Comparison of ENCODE assay signal across 12 cellular contexts in the genomic region with DNA sequence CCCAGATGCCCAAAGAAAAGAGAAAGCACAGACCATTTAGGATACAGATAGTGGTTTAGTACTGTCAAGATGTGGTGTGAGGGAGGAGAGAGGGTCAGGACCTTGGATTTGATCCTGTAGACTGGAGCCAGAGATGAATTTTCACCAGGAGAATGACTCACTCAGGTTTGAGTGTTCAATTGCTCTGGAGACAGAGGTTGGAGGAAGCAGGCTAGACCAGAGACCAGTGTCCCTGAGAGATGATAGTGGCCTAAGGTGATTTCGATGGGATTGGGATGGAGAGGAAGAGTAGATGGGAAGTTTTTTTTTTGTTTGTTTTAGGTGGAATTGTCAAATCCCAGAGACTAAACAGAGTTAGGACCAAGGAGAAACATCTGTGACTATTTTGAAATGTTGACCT. TPM values are rescaled to one million over a fixed set of nuclear protein-coding genes. Genes with fewer than 3 reads are reported as not detected.
DNase-seq lines count a peak whose midpoint lies in the region; ATAC-seq, FAIRE-seq and TF ChIP-seq lines count a peak whose summit lies in the region.
"Had no signal": no experiment of that assay in that cellular context is flagged by ENCODE, and none has a peak within 500 bp of the region (broad histone marks: within the 10 kb centered on the region; RNA-seq: fewer than 3 reads in every experiment).

No MANE protein-coding gene starts in this region.

- H3K9me3 ChIP-seq in liver (ENCODE audit: control insufficient read depth in 4 of 4, low read length in 3 of 4): no peaks in the 10 kb centered on the region

- H3K4me1 Mint-ChIP-seq in stimulated activated naive CD8-positive, alpha-beta T cell treated with anti-CD3 and anti-CD28 coated beads, Interleukin-15, Interleukin-2, amounts not matched to agents 100 ng/mL and 50 ng/mL, for 24 hours (ENCODE audit: low read depth): peaks cover 64% of the 10 kb centered on the region
- H3K4me1 Mint-ChIP-seq in activated naive CD8-positive, alpha-beta T cell (ENCODE audit: low read depth): peaks cover 59% of the 10 kb centered on the region

- FAIRE-seq in GM12891 (lab: Jason Lieb, UNC): no peak

- H3K4me3 ChIP-seq in liver (ENCODE audit: low read depth in 1 of 3, low read length in 3 of 3): peak overlapping the region in 1 of 3 donors; percentile 94

- no peaks in the 10 kb centered on the region for H3K36me3 ChIP-seq in liver (ENCODE audit: control insufficient read depth in 4 of 4, insufficient read depth in 3 of 4, low read depth in 1 of 4, low read length in 3 of 4)

- TF ChIP-seq RAD21 in liver (IDR thresholded peaks at IDR 0.05): no peak

- TF ChIP-seq CTCF in liver (IDR thresholded peaks at IDR 0.05; ENCODE audit: low read depth, low read length, missing input control): no peak

- H3K4me3 Mint-ChIP-seq in stimulated activated naive CD8-positive, alpha-beta T cell treated with anti-CD3 and anti-CD28 coated beads, Interleukin-15, Interleukin-2, amounts not matched to agents 100 ng/mL and 50 ng/mL, for 24 hours: peak overlapping the region; percentile 98
- H3K4me3 Mint-ChIP-seq in activated naive CD8-positive, alpha-beta T cell: peak overlapping the region; percentile 97

- ATAC-seq in stimulated activated naive CD8-positive, alpha-beta T cell treated with anti-CD3 and anti-CD28 coated beads, Interleukin-15, Interleukin-2, amounts not matched to agents 100 U/mL and 50 U/mL, for 24 hours: no peak
- ATAC-seq in GM21381 (IDR thresholded peaks at IDR 0.05; ENCODE audit: unreplicated experiment) (no peak), GM21447 (IDR thresholded peaks at IDR 0.05; ENCODE audit: unreplicated experiment) (no peak)
- ATAC-seq: activated CD4-positive, CD25-positive, alpha-beta regulatory T cell treated with anti-CD3 and anti-CD28 coated beads, Interleukin-2, amount 50 U/mL, for 24 hours had no signal

- peak overlapping the region in 1 of 2 donors; percentile 100 for H3K9ac ChIP-seq in liver (ENCODE audit: low read depth in 1 of 2, low read length in 2 of 2)

- H3K36me3 Mint-ChIP-seq in stimulated activated naive CD8-positive, alpha-beta T cell treated with anti-CD3 and anti-CD28 coated beads, Interleukin-15, Interleukin-2, amounts not matched to agents 100 ng/mL and 50 ng/mL, for 24 hours (ENCODE audit: low read depth): peaks cover 40% of the 10 kb centered on the region
- H3K36me3 Mint-ChIP-seq in activated naive CD8-positive, alpha-beta T cell: peaks cover 10% of the 10 kb centered on the region

- no peaks in the 10 kb centered on the region for H3K27me3 Mint-ChIP-seq in stimulated activated naive CD8-positive, alpha-beta T cell treated with anti-CD3 and anti-CD28 coated beads, Interleukin-15, Interleukin-2, amounts not matched to agents 100 ng/mL and 50 ng/mL, for 24 hours
- no peaks in the 10 kb centered on the region for H3K27me3 Mint-ChIP-seq in activated naive CD8-positive, alpha-beta T cell

- no peak for DNase-seq in stimulated activated naive CD8-positive, alpha-beta T cell treated with anti-CD3 and anti-CD28 coated beads, Interleukin-15, Interleukin-2, amounts not matched to agents 100 U/mL and 50 U/mL, for 24 hours
- DNase-seq in D341Med (ENCODE audit: low spot score) (no peak), GM12891 (ENCODE audit: insufficient read length, low spot score) (no peak)
- DNase-seq: GDM1; NCI-H1694 treated with DMSO at 0.1 percent for 48 hours; stimulated activated CD4-positive, alpha-beta T cell treated with anti-CD3 and anti-CD28 coated beads, Interleukin-15, amount 100 ng/mL, for 24 hours had no signal

- H3K27ac ChIP-seq in liver (ENCODE audit: low read depth in 1 of 2, low read length in 2 of 2): peak overlapping the region; percentile 92 to 96

- H3K4me1 ChIP-seq in liver (ENCODE audit: control insufficient read depth in 4 of 4, insufficient read depth in 4 of 4, low read length in 3 of 4): peaks cover 8 to 61% (median 44%) of the 10 kb centered on the region in 4 donors

- H3K27me3 ChIP-seq in liver (ENCODE audit: control insufficient read depth in 4 of 4, insufficient read depth in 4 of 4, low read length in 3 of 4): no peaks in the 10 kb centered on the region

- no peak for TF ChIP-seq POLR2A in GM12891 (IDR thresholded peaks at IDR 0.05; ENCODE audit: low read depth, low read length)

- peak overlapping the region; percentile 67 for H3K27ac Mint-ChIP-seq in stimulated activated naive CD8-positive, alpha-beta T cell treated with anti-CD3 and anti-CD28 coated beads, Interleukin-15, Interleukin-2, amounts not matched to agents 100 ng/mL and 50 ng/mL, for 24 hours
- peak overlapping the region; percentile 89 for H3K27ac Mint-ChIP-seq in activated naive CD8-positive, alpha-beta T cell

- 48% methylated on average over 1 of the region's 1 CpG for WGBS in liver

- H3K9me3 Mint-ChIP-seq in stimulated activated naive CD8-positive, alpha-beta T cell treated with anti-CD3 and anti-CD28 coated beads, Interleukin-15, Interleukin-2, amounts not matched to agents 100 ng/mL and 50 ng/mL, for 24 hours: no peaks in the 10 kb centered on the region
- H3K9me3 Mint-ChIP-seq in activated naive CD8-positive, alpha-beta T cell (ENCODE audit: low read depth): no peaks in the 10 kb centered on the region

TF ChIP-seq in liver, 16 proteins besides CTCF, POLR2A, EP300 and RAD21:
- TF ChIP-seq MAX (IDR thresholded peaks at IDR 0.05) (no peak), HNF4A (conservative IDR thresholded peaks at IDR 0.05) (peak; percentile 4 to 5), JUND (IDR thresholded peaks at IDR 0.05) (peak in 1 of 2 donors; percentile 45)
TF ChIP-seq in liver: peak in this region for 2.

TF ChIP-seq in GM12891, 5 proteins besides CTCF, POLR2A, EP300 and RAD21:
- no peak for TF ChIP-seq TAF1 (IDR thresholded peaks at IDR 0.05; ENCODE audit: low read depth, low read length)
- no peak for TF ChIP-seq POLR2AphosphoS5 (IDR thresholded peaks at IDR 0.05; ENCODE audit: low read depth, low read length)
- TF ChIP-seq POU2F2 (IDR thresholded peaks at IDR 0.05; ENCODE audit: low read depth, low read length): no peak
- no peak for TF ChIP-seq SPI1 (IDR thresholded peaks at IDR 0.05; ENCODE audit: low read depth, low read length)
- TF ChIP-seq PAX5 (IDR thresholded peaks at IDR 0.05; ENCODE audit: insufficient read depth, low read length, severe bottlenecking): no peak

RNA-seq across cellular contexts. Expression of gene CEBPG, which starts 2.3 kb away (rescaled TPM):
- 10 to 100 TPM; 18.0 to 36.1 TPM for total RNA-seq in liver
- 10 to 100 TPM; 16.9 to 30.3 TPM for polyA plus RNA-seq in liver
- polyA plus RNA-seq in GM12891 (2012; ENCODE audit: low read depth, missing spikeins): 9.6 TPM
